9 cellular contexts compared by ENCODE assay signal in the genomic region with DNA sequence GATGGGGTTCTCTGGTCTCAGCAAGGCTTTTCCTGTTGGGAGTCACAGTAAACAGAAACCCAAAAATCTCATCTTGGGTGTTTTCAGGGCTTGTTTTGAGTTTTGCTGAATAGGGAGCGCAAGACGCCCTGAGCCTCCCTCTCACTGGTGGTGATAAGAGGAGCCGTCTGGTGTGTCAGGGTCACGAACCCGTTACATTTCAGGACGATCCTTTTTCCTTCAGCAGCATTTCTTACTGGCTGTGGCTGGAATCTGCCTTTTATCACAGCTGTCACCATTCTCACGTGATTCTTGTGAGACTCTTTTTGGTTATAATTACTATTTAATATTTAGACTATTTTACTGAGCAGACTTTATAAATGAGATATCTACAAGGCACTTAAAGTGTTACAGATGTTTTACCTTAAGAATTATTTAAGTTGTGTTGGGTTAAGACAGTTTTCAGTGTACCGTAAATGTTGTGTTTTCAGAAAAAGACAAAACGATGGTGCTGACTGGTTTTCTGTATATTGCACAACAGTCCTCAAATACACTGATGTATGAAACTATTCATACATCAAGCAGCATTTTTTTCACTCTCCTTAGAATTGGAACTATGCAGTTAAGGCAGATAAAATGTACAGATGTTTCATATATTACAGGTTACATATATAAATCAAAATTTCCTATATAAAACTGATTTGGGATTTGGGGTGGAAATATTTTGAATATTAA. TPM values are rescaled to one million over a fixed set of nuclear protein-coding genes. Genes with fewer than 3 reads are reported as not detected.
A peak's percentile ranks its signal among the peaks of the same experiment; 100 is the strongest.
DNase-seq lines count a peak whose midpoint lies in the region; ATAC-seq and TF ChIP-seq lines count a peak whose summit lies in the region.
"Had no signal": no experiment of that assay in that cellular context is flagged by ENCODE, and none has a peak within 500 bp of the region (broad histone marks: within the 10 kb centered on the region; RNA-seq: fewer than 3 reads in every experiment).

No MANE protein-coding gene starts in this region.

- H3K4me3 Mint-ChIP-seq in activated T-cell treated with anti-CD3 and anti-CD28 coated beads, Interleukin-2, amount 50 U/mL, for 24 hours, result no peak overlapping the region

- H3K27ac ChIP-seq in adrenal gland (peak overlapping the region in 3 of 5 donors; percentile 54 to 62 (median 55)), left lung (peak overlapping the region; percentile 65 to 78), tibial nerve (peak overlapping the region; percentile 3 to 91 (median 40))

- intact Hi-C loops in adrenal gland (cut with DNase I) (loop anchor here in 1 of 2 donors (5.0 kb wide), 1 partner anchor 552 kb away; no protein-coding TSS in a partner anchor), left lung (cut with DNase I) (loop anchor here in 1 of 2 donors (5.0 kb wide), 1 partner anchor 87 kb away; no protein-coding TSS in a partner anchor)

- TF ChIP-seq POLR2A in adrenal gland (IDR thresholded peaks at IDR 0.05) (no peak), tibial nerve (IDR thresholded peaks at IDR 0.05) (no peak)

- H3K4me3 ChIP-seq in adrenal gland (no peak overlapping the region), left lung (no peak overlapping the region), tibial nerve (no peak overlapping the region)

- TF ChIP-seq CTCF in adrenal gland (IDR thresholded peaks at IDR 0.05), result no peak
- no peak for TF ChIP-seq CTCF in left lung (IDR thresholded peaks at IDR 0.05)
- TF ChIP-seq CTCF in tibial nerve (IDR thresholded peaks at IDR 0.05), result no peak

- H3K27me3 ChIP-seq in adrenal gland, result no peaks in the 10 kb centered on the region
- no peaks in the 10 kb centered on the region for H3K27me3 ChIP-seq in left lung
- no peaks in the 10 kb centered on the region for H3K27me3 ChIP-seq in tibial nerve

- no peak for ATAC-seq in left lung

- H3K36me3 ChIP-seq in adrenal gland (replicated peaks in 1 of 2), result peaks cover 0 to 28% of the 10 kb centered on the region in 2 donors
- H3K36me3 ChIP-seq in left lung, result peaks cover 0 to 44% of the 10 kb centered on the region in 2 donors
- peaks cover 0 to 46% (median 4%) of the 10 kb centered on the region in 3 donors for H3K36me3 ChIP-seq in tibial nerve

- H3K9me3 Mint-ChIP-seq in activated T-cell treated with anti-CD3 and anti-CD28 coated beads, Interleukin-2, amount 50 U/mL, for 24 hours, result no peaks in the 10 kb centered on the region
- H3K9me3 Mint-ChIP-seq: naive thymus-derived CD8-positive, alpha-beta T cell had no signal

- no peak for DNase-seq in activated T-cell treated with anti-CD3 and anti-CD28 coated beads, Interleukin-2, amount 50 U/mL, for 24 hours
- DNase-seq in activated T-cell treated with anti-CD3 and anti-CD28 coated beads for 4 hours (no peak), adrenal gland (no peak), left lung (peak in 1 of 2 donors; percentile 3), tibial nerve (ENCODE audit: low spot score in 2 of 2) (no peak), COR-L47 (lab: John Stamatoyannopoulos, UW) (no peak)
- no peak for DNase-seq in stimulated activated CD8-positive, alpha-beta memory T cell treated with anti-CD3 and anti-CD28 coated beads, Interleukin-4, amount 100 ng/mL, for 48 hours
- DNase-seq in stimulated activated naive CD4-positive, alpha-beta T cell treated with Interleukin-2 at 50 U/mL for 16 hours (lab: John Stamatoyannopoulos, UW), result no peak

- H3K4me1 ChIP-seq in adrenal gland (replicated peaks in 1 of 2), result peaks cover 20 to 31% of the 10 kb centered on the region in 2 donors
- peaks cover 12 to 46% of the 10 kb centered on the region in 2 donors for H3K4me1 ChIP-seq in left lung
- peaks cover 5 to 42% (median 28%) of the 10 kb centered on the region in 4 donors for H3K4me1 ChIP-seq in tibial nerve

- peak overlapping the region; percentile 86 for H3K27ac Mint-ChIP-seq in activated T-cell treated with anti-CD3 and anti-CD28 coated beads, Interleukin-2, amount 50 U/mL, for 24 hours

- 46 to 64% (median 57%) methylated on average over 8 to 9 of the region's 9 CpGs for WGBS in adrenal gland, 4 donors
- 77% methylated on average over 9 of the region's 9 CpGs for WGBS in tibial nerve, 2 donors

- no peaks in the 10 kb centered on the region for H3K27me3 Mint-ChIP-seq in activated T-cell treated with anti-CD3 and anti-CD28 coated beads, Interleukin-2, amount 50 U/mL, for 24 hours
- H3K27me3 Mint-ChIP-seq: naive thymus-derived CD8-positive, alpha-beta T cell had no signal

- no peak for TF ChIP-seq EP300 in tibial nerve (IDR thresholded peaks at IDR 0.05)

- peaks cover 37% of the 10 kb centered on the region for H3K4me1 Mint-ChIP-seq in activated T-cell treated with anti-CD3 and anti-CD28 coated beads, Interleukin-2, amount 50 U/mL, for 24 hours (ENCODE audit: low read depth)

- no peaks in the 10 kb centered on the region for H3K9me3 ChIP-seq in adrenal gland (replicated peaks in 1 of 3)
- H3K9me3 ChIP-seq in left lung, result no peaks in the 10 kb centered on the region
- no peaks in the 10 kb centered on the region for H3K9me3 ChIP-seq in tibial nerve

- H3K36me3 Mint-ChIP-seq in activated T-cell treated with anti-CD3 and anti-CD28 coated beads, Interleukin-2, amount 50 U/mL, for 24 hours (ENCODE audit: low read depth), result peaks cover 58% of the 10 kb centered on the region

RNA-seq across cellular contexts. Expression of a gene that starts 2.2 kb away (rescaled TPM):
- total RNA-seq in adrenal gland (100 to 1,000 TPM in 1 of 8 donors, 10 to 100 TPM in 7; 44.7 to 190 (median 69.1) TPM), left lung (10 to 100 TPM; 30.1 to 31.6 TPM), tibial nerve (10 to 100 TPM; 29.8 to 50.2 (median 38.3) TPM)
- polyA plus RNA-seq in adrenal gland, result 100 to 1,000 TPM in 2 of 3 donors, 10 to 100 TPM in 1; 38.3 to 166 (median 164) TPM

RNA-seq across cellular contexts. Expression of a gene that starts 41.9 kb away (rescaled TPM):
- total RNA-seq in adrenal gland (100 to 1,000 TPM in 4 of 8 donors, 10 to 100 TPM in 4; 79.1 to 122 (median 99.9) TPM), left lung (100 to 1,000 TPM; 101 to 109 TPM), tibial nerve (100 to 1,000 TPM; 243 to 263 (median 244) TPM)
- 100 to 1,000 TPM in 2 of 3 donors, 10 to 100 TPM in 1; 28.7 to 114 (median 105) TPM for polyA plus RNA-seq in adrenal gland
